ENCODE assay signal across 8 cellular contexts in genomic region chr17:17824119-17824779, GRCh38. TPM values are rescaled to one million over a fixed set of nuclear protein-coding genes. Genes with fewer than 3 reads are reported as not detected.
DNase-seq lines count a peak whose midpoint lies in the region; ATAC-seq and TF ChIP-seq lines count a peak whose summit lies in the region.

No MANE protein-coding gene starts in this region.

- H3K9me3 Mint-ChIP-seq in CD8-positive, alpha-beta T cell: no peaks in the 10 kb centered on the region

- peaks cover 2% of the 10 kb centered on the region for H3K36me3 ChIP-seq in CD8-positive, alpha-beta T cell (ENCODE audit: insufficient read depth, low read length)
- peaks cover 5% of the 10 kb centered on the region for H3K36me3 ChIP-seq in osteoblast (ENCODE audit: insufficient read depth, low read length)

- H3K27me3 ChIP-seq in CD8-positive, alpha-beta T cell (ENCODE audit: insufficient read depth, low read length): no peaks in the 10 kb centered on the region
- no peaks in the 10 kb centered on the region for H3K27me3 ChIP-seq in osteoblast (ENCODE audit: insufficient read depth, low read length)

- intact Hi-C loops in CD8-positive, alpha-beta T cell (cut with DNase I, micrococcal nuclease): loop anchor here (5.0 kb wide), 3 partner anchors 148 to 358 kb away; partner anchors contain the start of genes ALKBH5 (in 1 of the 2), ATPAF2 (in 1 of the 2), DRC3 (in 1 of the 2) and GID4 (in 1 of the 2)

- H3K4me3 Mint-ChIP-seq in CD8-positive, alpha-beta T cell: peak overlapping the region; percentile 81

- peaks cover 69% of the 10 kb centered on the region for H4K20me1 ChIP-seq in osteoblast (ENCODE audit: insufficient read depth, low read length)

- POLR2A ChIA-PET in CD8-positive, alpha-beta T cell (lab: Charles Lee): interaction anchor here (0.9 to 2.2 kb wide), 3 partner anchors 11 to 12 kb away, joined by 3 to 5 read pairs (median 4); partner anchors contain the start of gene SREBF1

- peak overlapping the region; percentile 50 for H3K27ac ChIP-seq in CD8-positive, alpha-beta T cell (ENCODE audit: low read depth, low read length)
- H3K27ac ChIP-seq in osteoblast (ENCODE audit: low read depth, low read length): peak overlapping the region; percentile 46

- ATAC-seq in CD8-positive, alpha-beta T cell: peak; percentile 37
- ATAC-seq in GM21825 (IDR thresholded peaks at IDR 0.05; ENCODE audit: unreplicated experiment): peak; percentile 10
- ATAC-seq in GM18519 (IDR thresholded peaks at IDR 0.05; ENCODE audit: low FRiP score, unreplicated experiment): no peak

- no peak overlapping the region for H2AFZ ChIP-seq in osteoblast (ENCODE audit: low read length)

- peaks cover 86% of the 10 kb centered on the region for H3K4me1 Mint-ChIP-seq in CD8-positive, alpha-beta T cell (ENCODE audit: low read depth)

- H3K9me3 ChIP-seq in CD8-positive, alpha-beta T cell (ENCODE audit: low read length): no peaks in the 10 kb centered on the region
- H3K9me3 ChIP-seq in osteoblast (ENCODE audit: low read depth, low read length): no peaks in the 10 kb centered on the region

- peaks cover 21% of the 10 kb centered on the region for H3K36me3 Mint-ChIP-seq in CD8-positive, alpha-beta T cell

- peak overlapping the region; percentile 95 for H3K27ac Mint-ChIP-seq in CD8-positive, alpha-beta T cell

- peak overlapping the region; percentile 46 for H3K4me3 ChIP-seq in CD8-positive, alpha-beta T cell (ENCODE audit: low read depth, low read length)
- H3K4me3 ChIP-seq in epithelial cell of esophagus (ENCODE audit: low read length) (peak overlapping the region; percentile 5), osteoblast (ENCODE audit: insufficient read depth, low read length) (peak overlapping the region; percentile 69)

- peak in 1 of 7 experiments; percentile 50 for DNase-seq in CD8-positive, alpha-beta T cell
- DNase-seq in SHP77 treated with DMSO at 0.1 percent for 48 hours (lab: John Stamatoyannopoulos, UW): peak; percentile 91
- no peak for DNase-seq in epithelial cell of esophagus (ENCODE audit: low read depth)
- DNase-seq in osteoblast (ENCODE audit: insufficient read length, low spot score, missing footprints): no peak
- no peak for DNase-seq in A172 (ENCODE audit: low spot score)
- no peak for DNase-seq in NK-92 treated with Interleukin-12 subunit alpha and Interleukin-12 subunit beta, amount 100 ng/mL, for 24 hours (lab: John Stamatoyannopoulos, UW)

- H3K79me2 ChIP-seq in osteoblast (ENCODE audit: insufficient read depth, low read length): peaks cover 50% of the 10 kb centered on the region

- H3K4me1 ChIP-seq in CD8-positive, alpha-beta T cell (ENCODE audit: insufficient read depth, low read length): peaks cover 92% of the 10 kb centered on the region
- H3K4me1 ChIP-seq in osteoblast (ENCODE audit: insufficient read depth, low read length): peaks cover 39% of the 10 kb centered on the region

- H3K27me3 Mint-ChIP-seq in CD8-positive, alpha-beta T cell (ENCODE audit: low read depth): no peaks in the 10 kb centered on the region

- TF ChIP-seq CTCF in CD8-positive, alpha-beta T cell (IDR thresholded peaks at IDR 0.05): no peak
- no peak for TF ChIP-seq CTCF in epithelial cell of esophagus (IDR thresholded peaks at IDR 0.05; ENCODE audit: insufficient read depth, low read depth, low read length, missing control alignments)
- no peak for TF ChIP-seq CTCF in osteoblast (IDR thresholded peaks at IDR 0.05; ENCODE audit: extremely low read depth, low read depth, low read length)

- peak overlapping the region; percentile 64 for H3K4me2 ChIP-seq in osteoblast (ENCODE audit: insufficient read depth, low read length)

- CTCF ChIA-PET in CD8-positive, alpha-beta T cell (lab: Charles Lee): no interaction called here

RNA-seq across cellular contexts. Expression of gene SREBF1, which starts 12.5 kb away (rescaled TPM):
- total RNA-seq in CD8-positive, alpha-beta T cell: 100 to 1,000 TPM; 401 to 412 TPM
- 115 and 133 TPM in 2 replicates for total RNA-seq in osteoblast
- total RNA-seq in A172 (2014; rRNA removed; shearing (Covaris generic)): 92.5 and 132 TPM in 2 replicates

Comparison
In these comparisons a context has a peak if more than half of its experiments do, and no peak if none do; other contexts are left out.
1. H3K4me3 ChIP-seq: peak in every context shown above with its lines; median percentile 69 in osteoblast; 46 in CD8-positive, alpha-beta T cell; 5 in epithelial cell of esophagus.